In genomic region chr1:117067528-117068370, GRCh38 we compare ENCODE assay signal across 8 cellular contexts. TPM values are rescaled to one million over a fixed set of nuclear protein-coding genes. Genes with fewer than 3 reads are reported as not detected.
DNase-seq lines count a peak whose midpoint lies in the region; ATAC-seq and TF ChIP-seq lines count a peak whose summit lies in the region.

No MANE protein-coding gene starts in this region.

- ATAC-seq in DND-41 (ENCODE audit: insufficient read depth, low read depth), result peak; percentile 66
- ATAC-seq in GM19397 (IDR thresholded peaks at IDR 0.05; ENCODE audit: unreplicated experiment), result peak; percentile 66

- peaks cover 85% of the 10 kb centered on the region for H3K79me2 ChIP-seq in DND-41 (ENCODE audit: insufficient read depth, low read length)
- H3K79me2 ChIP-seq in mammary epithelial cell (ENCODE audit: insufficient read depth, low read length), result peaks cover 26% of the 10 kb centered on the region

- H3K4me2 ChIP-seq in DND-41 (ENCODE audit: insufficient read depth, low read length), result no peak overlapping the region
- H3K4me2 ChIP-seq in mammary epithelial cell (ENCODE audit: insufficient read depth, low read depth, low read length), result no peak overlapping the region

- TF ChIP-seq EP300 in Ishikawa (IDR thresholded peaks at IDR 0.05; ENCODE audit: borderline replicate concordance), result no peak

- H3K4me3 ChIP-seq in DND-41 (ENCODE audit: low read depth in 1 of 2, low read length in 2 of 2), result no peak overlapping the region
- H3K4me3 ChIP-seq in SJSA1, result no peak overlapping the region
- no peak overlapping the region for H3K4me3 ChIP-seq in mammary epithelial cell (replicated peaks in 1 of 3; ENCODE audit: insufficient read depth in 1 of 3, low read depth in 2 of 3, low read length in 3 of 3)

- H3K27ac ChIP-seq in DND-41 (ENCODE audit: low read length), result no peak overlapping the region
- no peak overlapping the region for H3K27ac ChIP-seq in SJSA1
- H3K27ac ChIP-seq in mammary epithelial cell (ENCODE audit: insufficient read depth, low read depth, low read length), result no peak overlapping the region

- TF ChIP-seq RAD21 in Ishikawa (IDR thresholded peaks at IDR 0.05; ENCODE audit: low read depth), result peak; percentile 66

- H3K27me3 ChIP-seq in DND-41 (ENCODE audit: insufficient read depth, low read length, poor library complexity) (no peaks in the 10 kb centered on the region), SJSA1 (replicated peaks) (no peaks in the 10 kb centered on the region), mammary epithelial cell (ENCODE audit: insufficient read depth, low read length) (no peaks in the 10 kb centered on the region)

- DNase-seq in DND-41, result peak; percentile 21
- DNase-seq in SJSA1 (ENCODE audit: low read depth in 1 of 2, low spot score in 2 of 2), result peak; percentile 50 to 58
- peak; percentile 31 for DNase-seq in mammary epithelial cell
- peak; percentile 62 for DNase-seq in iris pigment epithelial cell (ENCODE audit: low read depth)
- peak; percentile 26 to 45 for DNase-seq in stimulated activated CD4-positive, alpha-beta T cell treated with anti-CD3 and anti-CD28 coated beads, Interleukin-2, amount 100 ng/mL, for 24 hours
- DNase-seq in stimulated activated CD8-positive, alpha-beta memory T cell treated with anti-CD3 and anti-CD28 coated beads, Interleukin-4, amount 100 ng/mL, for 48 hours, result no peak

- in situ Hi-C loops in mammary epithelial cell (cut with MboI; ENCODE audit: low sequenced_read_pairs in 2 of 2), result no loop called here

- H3K9me3 ChIP-seq in DND-41 (ENCODE audit: insufficient read depth, low read length, severe bottlenecking), result no peaks in the 10 kb centered on the region
- H3K9me3 ChIP-seq in SJSA1 (replicated peaks), result no peaks in the 10 kb centered on the region
- H3K9me3 ChIP-seq in mammary epithelial cell (replicated peaks; ENCODE audit: insufficient read depth, low read length), result no peaks in the 10 kb centered on the region

- H3K9ac ChIP-seq in DND-41 (ENCODE audit: low read depth, low read length) (no peak overlapping the region), mammary epithelial cell (ENCODE audit: insufficient read depth, low read length) (no peak overlapping the region)

- H4K20me1 ChIP-seq in DND-41 (ENCODE audit: insufficient read depth, low read length), result peaks cover 7% of the 10 kb centered on the region
- no peaks in the 10 kb centered on the region for H4K20me1 ChIP-seq in mammary epithelial cell (ENCODE audit: insufficient read depth, low read length)

- no TSS peak for BruUV-seq in mammary epithelial cell (replicated peaks; lab: Mats Ljungman, UMichigan)

- CTCF ChIA-PET in mammary epithelial cell (lab: Charles Lee; ENCODE audit: low non-redundant PET), result interaction anchor here (1.3 to 2.1 kb wide), 2 partner anchors 61 to 217 kb away, joined by 11 to 22 read pairs; no protein-coding TSS in a partner anchor

- intact Hi-C loops in mammary epithelial cell (cut with micrococcal nuclease), result loop anchor here (1.0 to 10.0 kb wide), 4 partner anchors 61 to 690 kb away; no protein-coding TSS in a partner anchor

- H3K4me1 ChIP-seq in DND-41 (ENCODE audit: insufficient read depth, low read length) (peaks cover 17% of the 10 kb centered on the region), SJSA1 (replicated peaks) (0 out of 2 replicates have a peak, but pooled peaks cover 6% of the 10 kb centered on the region), mammary epithelial cell (ENCODE audit: insufficient read depth, low read length) (no peaks in the 10 kb centered on the region)

- dilution Hi-C loops in mammary epithelial cell (cut with HindIII; ENCODE audit: low sequenced_read_pairs), result loop anchor here (25.0 kb wide), 1 partner anchor 330 kb away; no protein-coding TSS in a partner anchor

- TF ChIP-seq CTCF in DND-41 (IDR thresholded peaks at IDR 0.05; ENCODE audit: borderline replicate concordance, extremely low read depth, low read length, poor library complexity, severe bottlenecking) (peak; percentile 65), mammary epithelial cell (conservative IDR thresholded peaks at IDR 0.05 in 1 of 2, IDR thresholded peaks at IDR 0.05 in 1 of 2; ENCODE audit: extremely low read depth in 1 of 2, insufficient read depth in 1 of 2, low read depth in 1 of 2, low read length in 2 of 2) (peak; percentile 73 to 87)

- 40% methylated on average over 6 of the region's 6 CpGs for WGBS in mammary epithelial cell (ENCODE audit: low coverage, missing lambda C conversion rate)

- H3K36me3 ChIP-seq in DND-41 (ENCODE audit: insufficient read depth, low read length) (peaks cover 87% of the 10 kb centered on the region), SJSA1 (peaks cover 16% of the 10 kb centered on the region), mammary epithelial cell (ENCODE audit: insufficient read depth, low read length) (peaks cover 5% of the 10 kb centered on the region)

- H2AFZ ChIP-seq in DND-41 (ENCODE audit: low read depth, low read length) (no peak overlapping the region), mammary epithelial cell (ENCODE audit: low read depth, low read length) (peak overlapping the region; percentile 22)

TF ChIP-seq in Ishikawa, 13 proteins besides CTCF, POLR2A, EP300 and RAD21:
- no peak for TF ChIP-seq USF1 (IDR thresholded peaks at IDR 0.05)
- no peak for TF ChIP-seq TEAD4 (IDR thresholded peaks at IDR 0.05)
- no peak for TF ChIP-seq TAF1 (IDR thresholded peaks at IDR 0.05; ENCODE audit: low read depth)
- TF ChIP-seq NFIC (IDR thresholded peaks at IDR 0.05), result no peak
- TF ChIP-seq, protein P1, sequence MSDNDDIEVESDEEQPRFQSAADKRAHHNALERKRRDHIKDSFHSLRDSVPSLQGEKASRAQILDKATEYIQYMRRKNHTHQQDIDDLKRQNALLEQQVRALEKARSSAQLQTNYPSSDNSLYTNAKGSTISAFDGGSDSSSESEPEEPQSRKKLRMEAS (IDR thresholded peaks at IDR 0.05), result no peak
- no peak for TF ChIP-seq ZBTB7A (IDR thresholded peaks at IDR 0.05; ENCODE audit: low read depth)
- TF ChIP-seq EGR1 (IDR thresholded peaks at IDR 0.05), result no peak
- TF ChIP-seq CEBPB (IDR thresholded peaks at IDR 0.05), result no peak
- no peak for TF ChIP-seq TCF12 (IDR thresholded peaks at IDR 0.05; ENCODE audit: low read depth)
- no peak for TF ChIP-seq CREB1 (IDR thresholded peaks at IDR 0.05; ENCODE audit: low read depth)
- no peak for TF ChIP-seq YY1 (IDR thresholded peaks at IDR 0.05; ENCODE audit: low read depth)

RNA-seq across cellular contexts. Expression of gene TTF2, which starts 7.6 kb away (rescaled TPM):
- 25.0 and 29.6 TPM in 2 replicates for total RNA-seq in SJSA1 (2014; rRNA removed; shearing (Covaris generic))
- total RNA-seq in mammary epithelial cell, result 10 to 100 TPM; 15.5 to 41.3 TPM
- polyA plus RNA-seq in mammary epithelial cell, result 19.1 TPM
- polyA minus RNA-seq in mammary epithelial cell, result 30.7 TPM

RNA-seq across cellular contexts. Expression of gene TRIM45, which starts 53.8 kb away (rescaled TPM):
- 1.6 and 2.3 TPM in 2 replicates for total RNA-seq in SJSA1 (2014; rRNA removed; shearing (Covaris generic))
- total RNA-seq in mammary epithelial cell, result 1 to 10 TPM; 2.7 to 4.0 TPM
- 1.8 TPM for polyA plus RNA-seq in mammary epithelial cell
- polyA minus RNA-seq in mammary epithelial cell, result 2.9 TPM
